1 cellular context compared by ENCODE assay signal in genomic region chr19:1888385-1888784, GRCh38.
TF ChIP-seq lines count a peak whose summit lies in the region.

No MANE protein-coding gene starts in this region.

TF ChIP-seq in H1, 55 proteins besides CTCF, POLR2A, EP300 and RAD21:
- no peak for TF ChIP-seq YY1 (IDR thresholded peaks at IDR 0.05; ENCODE audit: low read depth, low read length)
- no peak for TF ChIP-seq GABPA (IDR thresholded peaks at IDR 0.05; ENCODE audit: borderline replicate concordance, insufficient read depth, low read length)
- TF ChIP-seq RBBP5 (IDR thresholded peaks at IDR 0.05; ENCODE audit: borderline replicate concordance, low read depth, low read length), result no peak
- no peak for TF ChIP-seq SP4 (IDR thresholded peaks at IDR 0.05; ENCODE audit: low read length)
- no peak for TF ChIP-seq KDM1A (IDR thresholded peaks at IDR 0.05; ENCODE audit: borderline replicate concordance, low read length)
- TF ChIP-seq RXRA (IDR thresholded peaks at IDR 0.05; ENCODE audit: insufficient read depth, low read depth, low read length), result no peak
- TF ChIP-seq EZH2 (IDR thresholded peaks at IDR 0.05; ENCODE audit: low read depth, low read length, severe bottlenecking), result no peak
